In genomic region chr19:35299523-35300339, GRCh38 we compare ENCODE assay signal across 15 cellular contexts. TPM values are rescaled to one million over a fixed set of nuclear protein-coding genes. Genes with fewer than 3 reads are reported as not detected.
DNase-seq lines count a peak whose midpoint lies in the region; ATAC-seq and TF ChIP-seq lines count a peak whose summit lies in the region.
"Had no signal": no experiment of that assay in that cellular context is flagged by ENCODE, and none has a peak within 500 bp of the region (broad histone marks: within the 10 kb centered on the region; RNA-seq: fewer than 3 reads in every experiment).

No MANE protein-coding gene starts in this region.

- H2BK12ac ChIP-seq in mesenchymal stem cell (ENCODE audit: low read length in 2 of 2), result no peak overlapping the region

- no peak overlapping the region for H4K8ac ChIP-seq in mesenchymal stem cell (ENCODE audit: low read length)

- no peaks in the 10 kb centered on the region for H3K9me3 ChIP-seq in right cardiac atrium (ENCODE audit: control insufficient read depth, low read length)
- H3K9me3 ChIP-seq in mesenchymal stem cell (ENCODE audit: control insufficient read depth, low read length), result no peaks in the 10 kb centered on the region
- H3K9me3 ChIP-seq: heart left ventricle had no signal

- no peak overlapping the region for H3K9ac ChIP-seq in mesenchymal stem cell (ENCODE audit: low read length)
- H3K9ac ChIP-seq: neural progenitor cell had no signal

- no peak overlapping the region for H2BK5ac ChIP-seq in mesenchymal stem cell (ENCODE audit: low read depth, low read length, poor library complexity, severe bottlenecking)

- H3K4ac ChIP-seq in mesenchymal stem cell (ENCODE audit: low read depth in 1 of 2, low read length in 2 of 2), result no peak overlapping the region

- H3K79me1 ChIP-seq in mesenchymal stem cell (replicated peaks; ENCODE audit: low read length, poor library complexity, severe bottlenecking), result no peaks in the 10 kb centered on the region

- in situ Hi-C loops in GM13976 (cut with MboI; ENCODE audit: low sequenced_read_pairs, unreplicated experiment), result no loop called here

- no peak overlapping the region for H4K91ac ChIP-seq in mesenchymal stem cell (ENCODE audit: low read length)

- no peak overlapping the region for H3K4me3 ChIP-seq in right cardiac atrium (ENCODE audit: low read length)
- H3K4me3 ChIP-seq in mesenchymal stem cell (ENCODE audit: insufficient read depth in 1 of 2, low read depth in 1 of 2, low read length in 2 of 2), result no peak overlapping the region
- H3K4me3 ChIP-seq: heart left ventricle, neural progenitor cell had no signal

- no peak overlapping the region for H3K23ac ChIP-seq in mesenchymal stem cell (ENCODE audit: low read length in 2 of 2)

- 44% methylated on average over 55 of the region's 55 CpGs for WGBS in right cardiac atrium
- 66% methylated on average over 32 of the region's 55 CpGs for WGBS in mesenchymal stem cell

- intact Hi-C loops in right cardiac atrium (cut with DNase I), result no loop called here
- intact Hi-C loops in left ventricle myocardium superior (cut with micrococcal nuclease), result no loop called here

- H3K4me1 ChIP-seq in right cardiac atrium (ENCODE audit: control insufficient read depth, insufficient read depth, low read length) (no peaks in the 10 kb centered on the region), mesenchymal stem cell (ENCODE audit: control insufficient read depth, insufficient read depth, low read depth, low read length) (no peaks in the 10 kb centered on the region)
- H3K4me1 ChIP-seq: neural progenitor cell had no signal

- ATAC-seq in right cardiac atrium (peak; percentile 20 to 33), left ventricle myocardium superior (no peak), left lobe of liver (peak; percentile 33)
- ATAC-seq: heart left ventricle had no signal

- no peak overlapping the region for H3K14ac ChIP-seq in mesenchymal stem cell (ENCODE audit: low read length in 2 of 2)

- TF ChIP-seq CTCF in GM20000 (IDR thresholded peaks at IDR 0.05; ENCODE audit: extremely low read depth, missing control alignments) (no peak), GM13976 (IDR thresholded peaks at IDR 0.05; ENCODE audit: borderline replicate concordance, control extremely low read depth, extremely low read depth, insufficient read depth, missing control alignments) (no peak)

- H3K18ac ChIP-seq in mesenchymal stem cell (ENCODE audit: low read depth in 1 of 2, low read length in 2 of 2), result no peak overlapping the region

- H3K27me3 ChIP-seq in right cardiac atrium (ENCODE audit: control insufficient read depth, insufficient read depth) (no peaks in the 10 kb centered on the region), mesenchymal stem cell (ENCODE audit: control insufficient read depth in 1 of 2, insufficient read depth in 1 of 2, low read length in 2 of 2) (peaks cover 8 to 74% of the 10 kb centered on the region in 2 experiments)
- H3K27me3 ChIP-seq: neural progenitor cell had no signal

- DNase-seq in right cardiac atrium (peak in 1 of 3 donors; percentile 64), left ventricle myocardium superior (no peak), amygdala (lab: John Stamatoyannopoulos, UW) (peak in 39 of 56 donors; percentile 12 to 78 (median 57)), left lobe of liver (ENCODE audit: low spot score) (no peak), GM20000 (ENCODE audit: low spot score) (no peak), T-helper 1 cell (no peak), mesenchymal stem cell (no peak), GM13976 (ENCODE audit: low spot score) (no peak)
- DNase-seq: activated naive CD4-positive, alpha-beta T cell treated with anti-CD3 and anti-CD28 coated beads, Interleukin-2, amount 10 ng/mL, durations not matched to agents 7 days and 5 days had no signal

- no peak overlapping the region for H2BK120ac ChIP-seq in mesenchymal stem cell (ENCODE audit: low read depth, low read length)

- H3K27ac ChIP-seq in right cardiac atrium (ENCODE audit: low read length) (no peak overlapping the region), mesenchymal stem cell (ENCODE audit: low read length, poor library complexity, severe bottlenecking) (no peak overlapping the region)
- H3K27ac ChIP-seq: heart left ventricle, neural progenitor cell had no signal

- no peak overlapping the region for H3K4me2 ChIP-seq in mesenchymal stem cell (ENCODE audit: low read length, poor library complexity, severe bottlenecking)
- H3K4me2 ChIP-seq: neural progenitor cell had no signal

- H2AFZ ChIP-seq in mesenchymal stem cell (ENCODE audit: low read depth, low read length), result no peak overlapping the region
- H2AFZ ChIP-seq: neural progenitor cell had no signal

- H2AK5ac ChIP-seq in mesenchymal stem cell (ENCODE audit: low read length, severe bottlenecking), result no peak overlapping the region

- no peaks in the 10 kb centered on the region for H3K36me3 ChIP-seq in mesenchymal stem cell (ENCODE audit: control insufficient read depth in 1 of 2, insufficient read depth in 2 of 2, low read depth in 1 of 2, low read length in 2 of 2)
- H3K36me3 ChIP-seq: heart left ventricle, neural progenitor cell had no signal

- no peak overlapping the region for H2BK15ac ChIP-seq in mesenchymal stem cell (ENCODE audit: low read depth, poor library complexity, severe bottlenecking)

RNA-seq across cellular contexts. Expression of gene MAG, which starts 7.8 kb away (rescaled TPM):
- total RNA-seq in right cardiac atrium (not detected), left ventricle myocardium superior (not detected), left lobe of liver (0.81 TPM)
- polyA plus RNA-seq in right cardiac atrium, result 1.3 TPM
- not detected for polyA plus RNA-seq in mesenchymal stem cell (2013, experiment 1 of 2)
- not detected for polyA plus RNA-seq in mesenchymal stem cell (2013, experiment 2 of 2)
- total RNA-seq: activated CD8-positive, alpha-beta memory T cell treated with anti-CD3 and anti-CD28 coated beads for 36 hours; HT-29 had no signal

RNA-seq across cellular contexts. Expression of gene HAMP, which starts 17.4 kb away (rescaled TPM):
- total RNA-seq in right cardiac atrium (100 to 1,000 TPM; 164 to 286 (median 230) TPM), left ventricle myocardium superior (not detected), left lobe of liver (37.2 TPM)
- polyA plus RNA-seq in right cardiac atrium, result 406 TPM
- polyA plus RNA-seq in mesenchymal stem cell (2013, experiment 1 of 2), result not detected
- not detected for polyA plus RNA-seq in mesenchymal stem cell (2013, experiment 2 of 2)
- total RNA-seq: lower leg skin, temporal lobe had no signal

RNA-seq across cellular contexts. Expression of gene CD22, which starts 29.3 kb away (rescaled TPM):
- total RNA-seq in right cardiac atrium, result under 1 TPM; 0.54 to 0.80 (median 0.72) TPM
- polyA plus RNA-seq in right cardiac atrium, result 0.20 TPM
- 0.52 TPM for total RNA-seq in left ventricle myocardium superior
- 1.2 TPM for total RNA-seq in left lobe of liver
- 0.21 TPM for polyA plus RNA-seq in mesenchymal stem cell (2013, experiment 1 of 2)
- 0.10 TPM for polyA plus RNA-seq in mesenchymal stem cell (2013, experiment 2 of 2)
- total RNA-seq: temporal lobe had no signal

RNA-seq across cellular contexts. Expression of gene USF2, which starts 31.0 kb away (rescaled TPM):
- total RNA-seq in right cardiac atrium, result 100 to 1,000 TPM; 182 to 270 (median 239) TPM
- polyA plus RNA-seq in right cardiac atrium, result 332 TPM
- total RNA-seq in left ventricle myocardium superior, result 170 TPM
- total RNA-seq in left lobe of liver, result 91.7 TPM
- 83.8 TPM for polyA plus RNA-seq in mesenchymal stem cell (2013, experiment 1 of 2)
- polyA plus RNA-seq in mesenchymal stem cell (2013, experiment 2 of 2), result 83.3 TPM

RNA-seq across cellular contexts. Expression of gene FFAR1, which starts 48.0 kb away (rescaled TPM):
- total RNA-seq in right cardiac atrium (not detected), left ventricle myocardium superior (not detected), left lobe of liver (not detected)
- not detected for polyA plus RNA-seq in right cardiac atrium
- not detected for polyA plus RNA-seq in mesenchymal stem cell (2013, experiment 1 of 2)
- not detected for polyA plus RNA-seq in mesenchymal stem cell (2013, experiment 2 of 2)
- total RNA-seq: activated CD8-positive, alpha-beta memory T cell treated with anti-CD3 and anti-CD28 coated beads for 36 hours; heart left ventricle; HT-29; lower leg skin; temporal lobe had no signal
- polyA plus RNA-seq: heart left ventricle had no signal

Comparison
In these comparisons a context has a peak if more than half of its experiments do, and no peak if none do; other contexts are left out.
1. RNA of gene HAMP, which starts 17.4 kb away (total RNA-seq): 164 to 286 TPM in right cardiac atrium and 37.2 TPM in left lobe of liver (single experiment); not detected in left ventricle myocardium superior (single experiment); every median in the first group is over 10 times any median in the second.
2. DNase-seq: peak in amygdala (39 of 56); none in left ventricle myocardium superior (single experiment), left lobe of liver (single experiment), GM20000 (single experiment), T-helper 1 cell (0 of 5), mesenchymal stem cell (single experiment) and GM13976 (single experiment).